2 cellular contexts compared by ENCODE assay signal in genomic region chr2:207491086-207491485, GRCh38.
TF ChIP-seq lines count a peak whose summit lies in the region.

No MANE protein-coding gene starts in this region.

TF ChIP-seq in HEK293T, 16 proteins besides CTCF, POLR2A, EP300 and RAD21 (continued from another document):
- TF ChIP-seq HDGF (IDR thresholded peaks at IDR 0.05; ENCODE audit: borderline replicate concordance) = no peak
- TF ChIP-seq CTBP1 (IDR thresholded peaks at IDR 0.05; ENCODE audit: borderline replicate concordance) = peak; percentile 88
- TF ChIP-seq SP1 (IDR thresholded peaks at IDR 0.05) = no peak
- TF ChIP-seq LEF1 (IDR thresholded peaks at IDR 0.05; ENCODE audit: borderline replicate concordance) = no peak
- TF ChIP-seq L3MBTL2 (conservative IDR thresholded peaks at IDR 0.05) = no peak

TF ChIP-seq in K562, 482 proteins besides CTCF, POLR2A, EP300 and RAD21 (continued from another document):
- no peak for TF ChIP-seq DIDO1 (tag; IDR thresholded peaks at IDR 0.05; ENCODE audit: low read depth)
- no peak for TF ChIP-seq ZNF140 (CRISPR knock-in tag; IDR thresholded peaks at IDR 0.05)
